In the genomic region with DNA sequence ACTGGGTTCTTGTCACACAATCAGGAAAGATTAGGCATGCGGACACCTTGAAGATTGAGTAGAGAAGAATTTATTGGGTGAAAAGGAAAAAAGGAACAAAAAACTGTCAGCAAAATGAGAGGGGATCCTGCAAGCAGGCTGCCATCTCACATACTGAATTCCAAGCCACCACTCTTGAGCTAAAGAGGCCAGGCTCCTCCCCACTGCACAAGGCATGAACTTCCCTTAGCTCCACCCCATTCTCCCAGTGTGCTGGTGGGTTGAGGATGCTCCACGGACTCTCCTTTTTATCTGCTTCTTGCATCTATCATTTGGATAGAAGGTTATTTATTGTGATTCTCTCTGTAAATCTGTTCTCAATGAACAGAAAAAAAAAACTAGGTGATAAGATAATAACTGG, we compare ENCODE assay signal across 32 cellular contexts.
"Had no signal": no experiment of that assay in that cellular context is flagged by ENCODE, and none has a peak within 500 bp of the region (broad histone marks: within the 10 kb centered on the region; RNA-seq: fewer than 3 reads in every experiment).

No MANE protein-coding gene starts in this region.

- H3K36me3 ChIP-seq: lower lobe of right lung, pancreas, prostate gland, stomach, thyroid gland, transverse colon, upper lobe of left lung, vagina had no signal

- H3K27ac Mint-ChIP-seq: naive thymus-derived CD4-positive, alpha-beta T cell; natural killer cell treated with Interleukin-12 subunit alpha and Interleukin-12 subunit beta and Interleukin-15 and Interleukin-18, amount 100 ng/mL, for 72 hours; stimulated activated naive B cell treated with anti-CD40 and anti-IgM and Interleukin-4, amounts not matched to agents 10 μg/mL and 1 μg/mL and 100 μg/mL, for 72 hours had no signal

- H3K27me3 ChIP-seq: pancreas, stomach, testis, thyroid gland, transverse colon, upper lobe of left lung, vagina had no signal

- H3K4me1 ChIP-seq: lower lobe of right lung, pancreas, prostate gland, stomach, testis, thyroid gland, transverse colon, upper lobe of left lung, vagina had no signal

- H3K4me1 Mint-ChIP-seq: stimulated activated naive B cell treated with anti-CD40 and anti-IgM and Interleukin-4, amounts not matched to agents 10 μg/mL and 1 μg/mL and 100 μg/mL, for 72 hours had no signal

- DNase-seq: kidney glomerular epithelial cell; left cardiac atrium; left ventricle myocardium superior; lower lobe of right lung; mammary epithelial cell; mesenchymal stem cell; midbrain; mucosa of descending colon; naive thymus-derived CD4-positive, alpha-beta T cell; nucleus accumbens; pancreas; posterior cingulate gyrus; retina; right cardiac atrium; stimulated activated CD4-positive, alpha-beta T cell treated with anti-CD3 and anti-CD28 coated beads, Interleukin-12 subunit alpha, Interleukin-12 subunit beta, amount 100 ng/mL, for 4 hours; stimulated activated CD4-positive, alpha-beta T cell treated with anti-CD3 and anti-CD28 coated beads, Interleukin-15, amount 100 ng/mL, for 24 hours; stimulated activated CD4-positive, alpha-beta T cell treated with anti-CD3 and anti-CD28 coated beads, Interleukin-2, amount 100 ng/mL, for 24 hours; stimulated activated CD4-positive, alpha-beta T cell treated with anti-CD3 and anti-CD28 coated beads, Interleukin-4, amount 100 ng/mL, for 1 hour; stimulated activated naive B cell treated with anti-CD40 and anti-IgM and Interleukin-4, amounts not matched to agents 10 μg/mL and 1 μg/mL and 100 μg/mL, for 72 hours; stimulated activated naive CD8-positive, alpha-beta T cell treated with anti-CD3 and anti-CD28 coated beads, Interleukin-15, Interleukin-2, amounts not matched to agents 100 U/mL and 50 U/mL, for 24 hours; stomach; testis; thyroid gland; transverse colon; upper lobe of left lung had no signal

- FAIRE-seq: keratinocyte had no signal

- H3K36me3 Mint-ChIP-seq: stimulated activated naive B cell treated with anti-CD40 and anti-IgM and Interleukin-4, amounts not matched to agents 10 μg/mL and 1 μg/mL and 100 μg/mL, for 72 hours had no signal

- ATAC-seq: left cardiac atrium; left lobe of liver; left ventricle myocardium superior; lower lobe of right lung; mucosa of descending colon; naive thymus-derived CD4-positive, alpha-beta T cell; natural killer cell treated with Interleukin-12 subunit alpha and Interleukin-12 subunit beta and Interleukin-15 and Interleukin-18, amount 100 ng/mL, for 72 hours; pancreas; right cardiac atrium; sciatic nerve; stimulated activated naive B cell treated with anti-CD40 and anti-IgM and Interleukin-4, amounts not matched to agents 10 μg/mL and 1 μg/mL and 100 μg/mL, for 72 hours; stimulated activated naive CD8-positive, alpha-beta T cell treated with anti-CD3 and anti-CD28 coated beads, Interleukin-15, Interleukin-2, amounts not matched to agents 100 U/mL and 50 U/mL, for 24 hours had no signal

- H3K4me3 Mint-ChIP-seq: naive thymus-derived CD4-positive, alpha-beta T cell; natural killer cell treated with Interleukin-12 subunit alpha and Interleukin-12 subunit beta and Interleukin-15 and Interleukin-18, amount 100 ng/mL, for 72 hours; stimulated activated naive B cell treated with anti-CD40 and anti-IgM and Interleukin-4, amounts not matched to agents 10 μg/mL and 1 μg/mL and 100 μg/mL, for 72 hours had no signal

- H3K27ac ChIP-seq: lower lobe of right lung, pancreas, prostate gland, skin epidermis, stomach, testis, thyroid gland, transverse colon, upper lobe of left lung, vagina had no signal

- H3K9me3 ChIP-seq: lower lobe of right lung, mucosa of descending colon, pancreas, prostate gland, testis, thyroid gland, transverse colon, upper lobe of left lung, vagina had no signal

- H3K4me3 ChIP-seq: lower lobe of right lung, mucosa of descending colon, pancreas, prostate gland, skin epidermis, stomach, testis, thyroid gland, transverse colon, upper lobe of left lung, vagina had no signal
